8 cellular contexts compared by ENCODE assay signal in the genomic region with DNA sequence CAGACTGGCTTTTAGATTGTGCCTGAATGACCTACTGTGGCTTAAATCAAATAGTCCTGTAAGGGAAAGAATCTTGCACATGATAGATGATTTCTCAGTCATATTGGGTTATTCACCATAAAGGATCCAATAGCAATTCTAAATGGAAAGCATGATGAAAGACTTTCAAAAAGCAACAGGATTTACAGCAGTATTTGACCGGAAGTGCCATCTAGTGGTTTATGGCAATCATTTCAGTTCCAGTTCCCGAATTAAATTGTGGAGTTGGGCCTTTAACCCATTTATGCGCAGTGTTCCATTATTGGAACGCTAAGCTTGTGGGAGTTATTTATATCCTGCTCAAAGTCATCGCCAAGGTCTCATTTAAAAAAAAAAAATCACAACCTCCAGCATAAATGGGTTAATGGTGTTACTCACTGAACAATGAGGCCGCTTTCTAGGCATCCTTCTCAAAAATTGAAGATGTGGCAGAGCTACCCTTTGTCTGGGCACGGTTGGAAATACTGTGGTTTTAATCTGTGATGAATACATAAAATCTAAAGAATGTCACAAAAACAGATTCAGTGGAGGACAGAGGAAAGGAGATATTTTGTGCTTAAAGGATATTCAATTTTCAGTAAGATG.
DNase-seq lines count a peak whose midpoint lies in the region; ATAC-seq and TF ChIP-seq lines count a peak whose summit lies in the region.

No MANE protein-coding gene starts in this region.

- ATAC-seq in activated CD8-positive, alpha-beta memory T cell treated with anti-CD3 and anti-CD28 coated beads, Interleukin-2, amount 10 ng/mL, durations not matched to agents 7 days and 5 days, result no peak
- no peak for ATAC-seq in GM21423 (IDR thresholded peaks at IDR 0.05; ENCODE audit: unreplicated experiment)
- no peak for ATAC-seq in activated CD4-positive, CD25-positive, alpha-beta regulatory T cell treated with anti-CD3 and anti-CD28 coated beads, Interleukin-2, amount 50 U/mL, for 24 hours

- H3K27me3 Mint-ChIP-seq in CD14-positive monocyte (ENCODE audit: low read depth in 3 of 3) (no peaks in the 10 kb centered on the region), nephron progenitor cell (ENCODE audit: low read depth, poor library complexity) (no peaks in the 10 kb centered on the region)
- peaks cover 13% of the 10 kb centered on the region for H3K27me3 Mint-ChIP-seq in activated CD8-positive, alpha-beta memory T cell treated with anti-CD3 and anti-CD28 coated beads, Interleukin-2, amount 10 ng/mL, durations not matched to agents 7 days and 5 days

- intact Hi-C loops in CD14-positive monocyte (cut with micrococcal nuclease), result no loop called here

- TF ChIP-seq CTCF in CD14-positive monocyte (IDR thresholded peaks at IDR 0.05), result peak; percentile 66
- peak; percentile 49 for TF ChIP-seq CTCF in HFF-Myc (IDR thresholded peaks at IDR 0.05; ENCODE audit: low read depth, low read length, missing control alignments)
- TF ChIP-seq CTCF in nephron progenitor cell (IDR thresholded peaks at IDR 0.05), result peak; percentile 53

- H3K4me3 ChIP-seq in HFF-Myc (replicated peaks; ENCODE audit: low read depth, low read length), result no peak overlapping the region

- H3K4me1 Mint-ChIP-seq in CD14-positive monocyte (no peaks in the 10 kb centered on the region), nephron progenitor cell (peaks cover 10% of the 10 kb centered on the region)
- H3K4me1 Mint-ChIP-seq in activated CD8-positive, alpha-beta memory T cell treated with anti-CD3 and anti-CD28 coated beads, Interleukin-2, amount 10 ng/mL, durations not matched to agents 7 days and 5 days, result peaks cover 20% of the 10 kb centered on the region

- H3K27ac Mint-ChIP-seq in CD14-positive monocyte (no peak overlapping the region), nephron progenitor cell (no peak overlapping the region)
- no peak overlapping the region for H3K27ac Mint-ChIP-seq in activated CD8-positive, alpha-beta memory T cell treated with anti-CD3 and anti-CD28 coated beads, Interleukin-2, amount 10 ng/mL, durations not matched to agents 7 days and 5 days

- H3K9me3 Mint-ChIP-seq in CD14-positive monocyte (no peaks in the 10 kb centered on the region), nephron progenitor cell (no peaks in the 10 kb centered on the region)
- H3K9me3 Mint-ChIP-seq in activated CD8-positive, alpha-beta memory T cell treated with anti-CD3 and anti-CD28 coated beads, Interleukin-2, amount 10 ng/mL, durations not matched to agents 7 days and 5 days (ENCODE audit: low read depth), result no peaks in the 10 kb centered on the region

- H3K36me3 Mint-ChIP-seq in CD14-positive monocyte, result no peaks in the 10 kb centered on the region
- H3K36me3 Mint-ChIP-seq in nephron progenitor cell (ENCODE audit: low read depth), result peaks cover 21% of the 10 kb centered on the region
- no peaks in the 10 kb centered on the region for H3K36me3 Mint-ChIP-seq in activated CD8-positive, alpha-beta memory T cell treated with anti-CD3 and anti-CD28 coated beads, Interleukin-2, amount 10 ng/mL, durations not matched to agents 7 days and 5 days

- H3K27ac ChIP-seq in epithelial cell of prostate, result peak overlapping the region; percentile 44

- CTCF ChIA-PET in activated CD8-positive, alpha-beta memory T cell treated with anti-CD3 and anti-CD28 coated beads, Interleukin-2, amount 10 ng/mL, durations not matched to agents 7 days and 5 days (lab: Charles Lee), result interaction anchor here (0.8 to 1.0 kb wide), 2 partner anchors 201 to 203 kb away, joined by 4 read pairs; no protein-coding TSS in a partner anchor

- no peak for DNase-seq in CD14-positive monocyte (ENCODE audit: low spot score)
- DNase-seq in HFF-Myc (ENCODE audit: extremely low read depth, low read depth), result no peak
- peak; percentile 83 for DNase-seq in OCI-M1 (lab: John Stamatoyannopoulos, UW)
- no peak for DNase-seq in epithelial cell of prostate (ENCODE audit: low read depth, low spot score)
- no peak for DNase-seq in nephron progenitor cell
- DNase-seq in activated CD8-positive, alpha-beta memory T cell treated with anti-CD3 and anti-CD28 coated beads, Interleukin-2, amount 10 ng/mL, durations not matched to agents 7 days and 5 days, result no peak

- H3K4me3 Mint-ChIP-seq in CD14-positive monocyte (no peak overlapping the region), nephron progenitor cell (no peak overlapping the region)
- no peak overlapping the region for H3K4me3 Mint-ChIP-seq in activated CD8-positive, alpha-beta memory T cell treated with anti-CD3 and anti-CD28 coated beads, Interleukin-2, amount 10 ng/mL, durations not matched to agents 7 days and 5 days
